Comparison of ENCODE assay signal across 14 cellular contexts in genomic region chr1:206690516-206690915, GRCh38. TPM values are rescaled to one million over a fixed set of nuclear protein-coding genes. Genes with fewer than 3 reads are reported as not detected.
DNase-seq lines count a peak whose midpoint lies in the region; ATAC-seq and TF ChIP-seq lines count a peak whose summit lies in the region.
"Had no signal": no experiment of that assay in that cellular context is flagged by ENCODE, and none has a peak within 500 bp of the region (broad histone marks: within the 10 kb centered on the region; RNA-seq: fewer than 3 reads in every experiment).

No MANE protein-coding gene starts in this region.

- intact Hi-C loops in Caco-2 (cut with micrococcal nuclease; ENCODE audit: unreplicated experiment), result no loop called here
- intact Hi-C loops in heart right ventricle (cut with DNase I), result loop anchor here in 3 of 10 donors (2.0 to 5.0 kb wide), 3 partner anchors 32 to 37 kb away; no protein-coding TSS in a partner anchor
- intact Hi-C loops in gastrocnemius medialis (cut with DNase I; ENCODE audit: low total_unique reads), result loop anchor here (5.0 to 10.0 kb wide), 3 partner anchors 217 to 1124 kb away; no protein-coding TSS in a partner anchor

- H3K4me1 Mint-ChIP-seq in Caco-2 (ENCODE audit: low read depth, unreplicated experiment) (peaks cover 78% of the 10 kb centered on the region), T-helper 17 cell (peaks cover 76% of the 10 kb centered on the region)

- BruUV-seq in Caco-2 (replicated peaks; lab: Mats Ljungman, UMichigan), result no TSS peak

- H2AK5ac ChIP-seq in mesendoderm (ENCODE audit: low read length), result no peak overlapping the region

- in situ Hi-C loops in gastrocnemius medialis (cut with MboI; ENCODE audit: low sequenced_read_pairs in 4 of 4), result loop anchor here in 1 of 4 donors (25.0 kb wide), 1 partner anchor 1122 kb away; no protein-coding TSS in a partner anchor

- ATAC-seq in T-helper 17 cell (no peak), heart right ventricle (peak in 6 of 8 donors; percentile 17 to 55 (median 35)), gastrocnemius medialis (peak; percentile 16 to 26), HG02938 (IDR thresholded peaks at IDR 0.05; ENCODE audit: unreplicated experiment) (no peak)
- ATAC-seq: mucosa of descending colon had no signal

- no peaks in the 10 kb centered on the region for H3K27me3 Mint-ChIP-seq in Caco-2 (ENCODE audit: insufficient read depth, unreplicated experiment)
- H3K27me3 Mint-ChIP-seq in T-helper 17 cell, result no peaks in the 10 kb centered on the region
- H3K27me3 Mint-ChIP-seq: activated naive CD4-positive, alpha-beta T cell treated with anti-CD3 and anti-CD28 coated beads, Interleukin-2, amount 10 ng/mL, durations not matched to agents 7 days and 5 days had no signal

- H3K4me2 ChIP-seq in mesendoderm (ENCODE audit: low read length), result no peak overlapping the region

- no peak overlapping the region for H3K56ac ChIP-seq in mesendoderm (ENCODE audit: low read length)

- CTCF ChIA-PET in Caco-2 (lab: Charles Lee), result interaction anchor here (1.5 kb wide), 1 partner anchor 16 kb away, joined by 4 read pairs; no protein-coding TSS in a partner anchor

- H3K27ac Mint-ChIP-seq in Caco-2 (ENCODE audit: unreplicated experiment) (peak overlapping the region; percentile 81), T-helper 17 cell (peak overlapping the region; percentile 83)
- H3K27ac Mint-ChIP-seq: activated naive CD4-positive, alpha-beta T cell treated with anti-CD3 and anti-CD28 coated beads, Interleukin-2, amount 10 ng/mL, durations not matched to agents 7 days and 5 days had no signal

- peaks cover 61% of the 10 kb centered on the region for H3K79me2 ChIP-seq in mesendoderm (ENCODE audit: control insufficient read depth, insufficient read depth, low read length)

- H3K4ac ChIP-seq in mesendoderm (ENCODE audit: low read depth, low read length), result no peak overlapping the region

- no peak for DNase-seq in Caco-2
- DNase-seq in T-helper 17 cell, result no peak
- peak; percentile 60 to 73 for DNase-seq in heart right ventricle
- peak; percentile 81 to 93 for DNase-seq in gastrocnemius medialis
- no peak for DNase-seq in stimulated activated CD8-positive, alpha-beta memory T cell treated with anti-CD3 and anti-CD28 coated beads, Interleukin-4, amount 100 ng/mL, for 48 hours
- DNase-seq in activated T-cell treated with anti-CD3 and anti-CD28 coated beads for 4 hours, result no peak
- DNase-seq in mesendoderm, result no peak
- DNase-seq: activated CD8-positive, alpha-beta memory T cell treated with anti-CD3 and anti-CD28 coated beads for 24 hours; activated naive CD4-positive, alpha-beta T cell treated with anti-CD3 and anti-CD28 coated beads, Interleukin-2, amount 10 ng/mL, durations not matched to agents 7 days and 5 days; mucosa of descending colon; NCI-H1694; NCI-H69; stimulated activated CD4-positive, alpha-beta T cell treated with anti-CD3 and anti-CD28 coated beads, Interleukin-2, amount 100 ng/mL, for 24 hours had no signal

- no peak overlapping the region for H3K9ac ChIP-seq in mesendoderm (ENCODE audit: low read length)

- no peak overlapping the region for H2BK120ac ChIP-seq in mesendoderm (ENCODE audit: low read depth, low read length)

- H4K5ac ChIP-seq in mesendoderm (ENCODE audit: low read length), result no peak overlapping the region

- H3K4me3 Mint-ChIP-seq in Caco-2 (ENCODE audit: unreplicated experiment) (no peak overlapping the region), T-helper 17 cell (no peak overlapping the region)
- H3K4me3 Mint-ChIP-seq: activated naive CD4-positive, alpha-beta T cell treated with anti-CD3 and anti-CD28 coated beads, Interleukin-2, amount 10 ng/mL, durations not matched to agents 7 days and 5 days had no signal

- no peak for TF ChIP-seq POLR2A in gastrocnemius medialis (IDR thresholded peaks at IDR 0.05)

- H3K4me1 ChIP-seq in Caco-2 (peaks cover 86% of the 10 kb centered on the region), heart right ventricle (peaks cover 53 to 95% (median 92%) of the 10 kb centered on the region in 9 donors), gastrocnemius medialis (peaks cover 92 to 93% of the 10 kb centered on the region in 2 donors), mesendoderm (ENCODE audit: control insufficient read depth, low read depth, low read length) (peaks cover 21% of the 10 kb centered on the region)

- H3K36me3 ChIP-seq in Caco-2 (ENCODE audit: control insufficient read depth, insufficient read depth, low read length) (no peaks in the 10 kb centered on the region; the same call in 1 of the 2 replicates), heart right ventricle (peaks cover 0 to 18% (median 0%) of the 10 kb centered on the region in 9 donors), gastrocnemius medialis (no peaks in the 10 kb centered on the region), mesendoderm (ENCODE audit: control insufficient read depth, insufficient read depth, low read length) (no peaks in the 10 kb centered on the region)

- H3K9me3 ChIP-seq in Caco-2 (no peaks in the 10 kb centered on the region), T-helper 17 cell (ENCODE audit: control insufficient read depth, low read length, poor library complexity, severe bottlenecking) (no peaks in the 10 kb centered on the region), heart right ventricle (no peaks in the 10 kb centered on the region), gastrocnemius medialis (no peaks in the 10 kb centered on the region)
- H3K9me3 ChIP-seq: mucosa of descending colon had no signal

- H3K27me3 ChIP-seq in Caco-2 (replicated peaks; ENCODE audit: control insufficient read depth, insufficient read depth, low read length), result no peaks in the 10 kb centered on the region
- no peaks in the 10 kb centered on the region for H3K27me3 ChIP-seq in heart right ventricle
- H3K27me3 ChIP-seq in gastrocnemius medialis, result no peaks in the 10 kb centered on the region
- no peaks in the 10 kb centered on the region for H3K27me3 ChIP-seq in mesendoderm (ENCODE audit: insufficient read depth, low read length, poor library complexity)

- POLR2A ChIA-PET in Caco-2 (lab: Charles Lee), result no interaction called here

- WGBS in heart right ventricle, 2 donors, result 46 to 48% methylated on average over 2 of the region's 2 CpGs
- WGBS in mesendoderm (ENCODE audit: extremely low coverage, insufficient coverage, low lambda C conversion rate), result no CpG with 5 or more reads among the region's 2 CpGs

- TF ChIP-seq CTCF in Caco-2 (IDR thresholded peaks at IDR 0.05; ENCODE audit: insufficient read depth in 1 of 2, low read depth in 1 of 2, low read length in 1 of 2, severe bottlenecking in 1 of 2, unreplicated experiment in 1 of 2) (no peak), heart right ventricle (IDR thresholded peaks at IDR 0.05) (no peak), gastrocnemius medialis (IDR thresholded peaks at IDR 0.05 in 4 of 5, conservative IDR thresholded peaks at IDR 0.05 in 1 of 5) (no peak)

- peaks cover 6% of the 10 kb centered on the region for H3K36me3 Mint-ChIP-seq in Caco-2 (ENCODE audit: insufficient read depth, unreplicated experiment)
- peaks cover 2% of the 10 kb centered on the region for H3K36me3 Mint-ChIP-seq in T-helper 17 cell (ENCODE audit: low read depth)

- H2BK5ac ChIP-seq in mesendoderm (ENCODE audit: low read length), result no peak overlapping the region

- H3K79me1 ChIP-seq in mesendoderm (ENCODE audit: low read length), result peaks cover 53% of the 10 kb centered on the region

- no peak overlapping the region for H3K18ac ChIP-seq in mesendoderm (ENCODE audit: low read length)

- H3K23ac ChIP-seq in mesendoderm (ENCODE audit: low read length), result no peak overlapping the region

- no peak overlapping the region for H4K8ac ChIP-seq in mesendoderm (ENCODE audit: low read depth, low read length)

- H3K27ac ChIP-seq in heart right ventricle, result peak overlapping the region; percentile 43 to 99 (median 96)
- peak overlapping the region; percentile 93 to 98 (median 96) for H3K27ac ChIP-seq in gastrocnemius medialis
- no peak overlapping the region for H3K27ac ChIP-seq in mesendoderm (ENCODE audit: low read depth, low read length)

- H3K4me3 ChIP-seq in Caco-2 (ENCODE audit: low read depth, low read length) (no peak overlapping the region), heart right ventricle (no peak overlapping the region), gastrocnemius medialis (peak overlapping the region in 1 of 4 donors; percentile 11), mesendoderm (ENCODE audit: low read length) (no peak overlapping the region)
- H3K4me3 ChIP-seq: mucosa of descending colon had no signal

- no peak overlapping the region for H2BK15ac ChIP-seq in mesendoderm (replicated peaks; ENCODE audit: low read depth)

- H3K9me3 Mint-ChIP-seq in Caco-2 (ENCODE audit: unreplicated experiment), result no peaks in the 10 kb centered on the region
- H3K9me3 Mint-ChIP-seq: activated naive CD4-positive, alpha-beta T cell treated with anti-CD3 and anti-CD28 coated beads, Interleukin-2, amount 10 ng/mL, durations not matched to agents 7 days and 5 days had no signal

RNA-seq across cellular contexts. Expression of gene MAPKAPK2, which starts 5.8 kb away (rescaled TPM):
- 88.2 and 96.8 TPM in 2 replicates for total RNA-seq in Caco-2 (2022)
- total RNA-seq in T-helper 17 cell, result 100 to 1,000 TPM; 181 to 182 TPM
- 100 to 1,000 TPM; 169 to 323 (median 224) TPM for total RNA-seq in heart right ventricle
- polyA plus RNA-seq in heart right ventricle, result 100 to 1,000 TPM; 101 to 144 TPM
- 100 to 1,000 TPM; 115 to 207 (median 140) TPM for total RNA-seq in gastrocnemius medialis
- polyA plus RNA-seq in mesendoderm (2013, experiment 1 of 2), result 32.5 TPM
- 32.5 TPM for polyA plus RNA-seq in mesendoderm (2013, experiment 2 of 2)

RNA-seq across cellular contexts. Expression of gene DYRK3, which starts 55.2 kb away (rescaled TPM):
- total RNA-seq in Caco-2 (2022) (0.16 TPM in 1 of 2 replicates, not detected in the other), T-helper 17 cell (1 to 10 TPM; 3.0 to 3.6 TPM), heart right ventricle (10 to 100 TPM; 10.4 to 27.9 (median 20.8) TPM), gastrocnemius medialis (1 to 10 TPM in 2 of 4 donors, under 1 TPM in 2; 0.85 to 1.8 (median 1.0) TPM)
- polyA plus RNA-seq in heart right ventricle, result 10 to 100 TPM in 1 of 2 donors, 1 to 10 TPM in 1; 4.1 to 31.1 TPM
- polyA plus RNA-seq in mesendoderm (2013, experiment 1 of 2), result 4.9 TPM
- 5.1 TPM for polyA plus RNA-seq in mesendoderm (2013, experiment 2 of 2)

Comparison
In these comparisons a context has a peak if more than half of its experiments do, and no peak if none do; other contexts are left out.
1. DNase-seq: peak in heart right ventricle (2 of 2) and gastrocnemius medialis (2 of 2); none in Caco-2 (0 of 2), T-helper 17 cell (0 of 3), stimulated activated CD8-positive, alpha-beta memory T cell treated with anti-CD3 and anti-CD28 coated beads, Interleukin-4, amount 100 ng/mL, for 48 hours (single experiment), activated T-cell treated with anti-CD3 and anti-CD28 coated beads for 4 hours (single experiment) and mesendoderm (single experiment).
2. ATAC-seq: peak in heart right ventricle (6 of 8) and gastrocnemius medialis (2 of 2); none in T-helper 17 cell (single experiment) and HG02938 (single experiment).